ENCODE assay signal across 16 cellular contexts in the genomic region with DNA sequence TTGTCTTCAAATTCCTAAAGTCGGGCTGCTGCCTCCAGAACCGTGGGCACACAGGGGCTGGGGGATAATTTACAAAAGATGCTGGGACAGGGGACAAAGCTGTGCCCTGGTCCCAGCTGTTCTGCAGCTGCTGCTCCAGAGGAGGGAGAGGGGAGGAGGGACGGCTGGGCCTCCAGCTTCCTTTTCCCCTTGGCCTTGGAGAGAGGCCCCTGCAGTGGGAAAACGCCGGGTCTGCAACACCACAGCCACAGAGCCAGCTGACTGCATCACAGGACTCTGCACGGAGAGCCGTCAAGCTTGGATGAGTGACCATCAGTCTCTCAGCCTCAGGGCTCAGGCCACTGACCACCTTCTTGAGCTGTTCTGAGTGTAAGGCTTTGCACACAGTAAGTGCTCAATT. TPM values are rescaled to one million over a fixed set of nuclear protein-coding genes. Genes with fewer than 3 reads are reported as not detected.
DNase-seq lines count a peak whose midpoint lies in the region; ATAC-seq and TF ChIP-seq lines count a peak whose summit lies in the region.
"Had no signal": no experiment of that assay in that cellular context is flagged by ENCODE, and none has a peak within 500 bp of the region (broad histone marks: within the 10 kb centered on the region; RNA-seq: fewer than 3 reads in every experiment).

No MANE protein-coding gene starts in this region.

- peaks cover 0 to 39% (median 0%) of the 10 kb centered on the region in 3 donors for H3K4me1 ChIP-seq in gastroesophageal sphincter
- no peaks in the 10 kb centered on the region for H3K4me1 ChIP-seq in mucosa of descending colon (ENCODE audit: low read depth)
- no peaks in the 10 kb centered on the region for H3K4me1 ChIP-seq in uterus

- H3K4me3 ChIP-seq in gastroesophageal sphincter (no peak overlapping the region), mucosa of descending colon (no peak overlapping the region), uterus (no peak overlapping the region)
- H3K4me3 ChIP-seq: skin epidermis had no signal

- peak; percentile 9 for DNase-seq in NCI-H2227 (lab: John Stamatoyannopoulos, UW; ENCODE audit: unreplicated experiment)
- no peak for DNase-seq in NCI-H2227 treated with DMSO at 0.1 percent for 48 hours (lab: John Stamatoyannopoulos, UW)
- DNase-seq in mucosa of descending colon: peak in 1 of 3 donors; percentile 42
- DNase-seq in uterus: peak in 1 of 2 donors; percentile 51
- no peak for DNase-seq in cerebellar cortex (ENCODE audit: low spot score)
- no peak for DNase-seq in GM19238 (ENCODE audit: insufficient read length, low spot score)
- DNase-seq: activated naive CD8-positive, alpha-beta T cell treated with anti-CD3 and anti-CD28 coated beads, Interleukin-2, amount 50 U/mL, for 24 hours; DND-41; NCI-H1092 treated with DMSO at 0.1 percent for 48 hours; NCI-H345 had no signal

- intact Hi-C loops in mucosa of descending colon (cut with DNase I, micrococcal nuclease) (no loop called here), uterus (cut with DNase I; ENCODE audit: low total_unique reads) (no loop called here)

- H3K36me3 ChIP-seq in gastroesophageal sphincter (peaks cover 0 to 25% of the 10 kb centered on the region in 2 donors), mucosa of descending colon (ENCODE audit: low read depth) (no peaks in the 10 kb centered on the region), uterus (no peaks in the 10 kb centered on the region)

- peak; percentile 49 for ATAC-seq in gastroesophageal sphincter
- peak; percentile 25 for ATAC-seq in mucosa of descending colon
- no peak for ATAC-seq in GM21390 (IDR thresholded peaks at IDR 0.05; ENCODE audit: unreplicated experiment)
- ATAC-seq: activated naive CD8-positive, alpha-beta T cell treated with anti-CD3 and anti-CD28 coated beads, Interleukin-2, amount 50 U/mL, for 24 hours had no signal

- H3K9me3 ChIP-seq in gastroesophageal sphincter (no peaks in the 10 kb centered on the region), mucosa of descending colon (no peaks in the 10 kb centered on the region), uterus (no peaks in the 10 kb centered on the region)

- 8 to 38% methylated on average over 2 to 3 of the region's 7 CpGs for WGBS in gastroesophageal sphincter (ENCODE audit: low coverage in 1 of 2), 2 donors

- TF ChIP-seq CTCF in gastroesophageal sphincter (IDR thresholded peaks at IDR 0.05) (no peak), mucosa of descending colon (IDR thresholded peaks at IDR 0.05) (no peak), uterus (IDR thresholded peaks at IDR 0.05) (no peak)

- TF ChIP-seq EP300 in gastroesophageal sphincter (IDR thresholded peaks at IDR 0.05): no peak

- H3K27me3 ChIP-seq in gastroesophageal sphincter (no peaks in the 10 kb centered on the region), uterus (no peaks in the 10 kb centered on the region)

- H3K27ac ChIP-seq in gastroesophageal sphincter (peak overlapping the region in 2 of 4 donors; percentile 53 to 58), uterus (peak overlapping the region; percentile 21 to 57)
- H3K27ac ChIP-seq: 22Rv1 had no signal

- TF ChIP-seq POLR2A in gastroesophageal sphincter (IDR thresholded peaks at IDR 0.05): no peak
- TF ChIP-seq POLR2A in uterus (IDR thresholded peaks at IDR 0.05): no peak

RNA-seq across cellular contexts. Expression of a gene that starts 6.1 kb away (rescaled TPM):
- total RNA-seq in gastroesophageal sphincter (10 to 100 TPM; 18.5 to 43.1 (median 29.1) TPM), mucosa of descending colon (10 to 100 TPM; 62.4 to 94.7 (median 62.8) TPM), uterus (10 to 100 TPM; 13.5 to 89.4 (median 38.6) TPM)

RNA-seq across cellular contexts. Expression of a gene that starts 16.8 kb away (rescaled TPM):
- 1 to 10 TPM in 1 of 4 donors, not detected in 3; 2.0 TPM for total RNA-seq in gastroesophageal sphincter
- total RNA-seq in mucosa of descending colon: not detected
- total RNA-seq in uterus: 1 to 10 TPM in 1 of 4 donors, not detected in 3; 3.0 TPM
- total RNA-seq: dermis microvascular lymphatic vessel endothelial cell, kidney epithelial cell had no signal

RNA-seq across cellular contexts. Expression of a gene that starts 39.8 kb away (rescaled TPM):
- total RNA-seq in gastroesophageal sphincter (not detected), mucosa of descending colon (not detected), uterus (not detected)
- total RNA-seq: dermis microvascular lymphatic vessel endothelial cell, kidney epithelial cell had no signal

RNA-seq across cellular contexts. Expression of a gene that starts 58.8 kb away (rescaled TPM):
- total RNA-seq in gastroesophageal sphincter (1,000 to 10,000 TPM in 3 of 4 donors, 100 to 1,000 TPM in 1; 913 to 1,808 (median 1,065) TPM), mucosa of descending colon (100 to 1,000 TPM in 1 of 3 donors, 10 to 100 TPM in 2; 28.0 to 562 (median 77.5) TPM), uterus (100 to 1,000 TPM; 326 to 762 (median 535) TPM)
